11 cellular contexts compared by ENCODE assay signal in genomic region chr5:126837907-126838539, GRCh38.
A peak's percentile ranks its signal among the peaks of the same experiment; 100 is the strongest.
DNase-seq lines count a peak whose midpoint lies in the region; ATAC-seq and TF ChIP-seq lines count a peak whose summit lies in the region.
"Had no signal": no experiment of that assay in that cellular context is flagged by ENCODE, and none has a peak within 500 bp of the region (broad histone marks: within the 10 kb centered on the region; RNA-seq: fewer than 3 reads in every experiment).

No MANE protein-coding gene starts in this region.

- H4K20me1 ChIP-seq in OCI-LY1 (ENCODE audit: insufficient read depth, low read length) = no peaks in the 10 kb centered on the region

- H2AFZ ChIP-seq in OCI-LY1 (ENCODE audit: low read length) = no peak overlapping the region

- no peaks in the 10 kb centered on the region for H3K9me2 ChIP-seq in OCI-LY1 (ENCODE audit: low read depth, low read length)

- peaks cover 6 to 8% of the 10 kb centered on the region in 2 donors for H3K36me3 Mint-ChIP-seq in naive B cell

- H3K36me3 ChIP-seq in BE2C (peaks cover 44% of the 10 kb centered on the region), OCI-LY1 (ENCODE audit: insufficient read depth, low read length) (peaks cover 54% of the 10 kb centered on the region)

- H3K4me1 ChIP-seq in BE2C (no peaks in the 10 kb centered on the region), OCI-LY1 (ENCODE audit: insufficient read depth, low read length, severe bottlenecking) (no peaks in the 10 kb centered on the region)

- no peaks in the 10 kb centered on the region for H3K79me2 ChIP-seq in OCI-LY1 (ENCODE audit: insufficient read depth, low read length)

- H3K9me3 ChIP-seq in BE2C = no peaks in the 10 kb centered on the region
- H3K9me3 ChIP-seq in OCI-LY1 (ENCODE audit: low read length) = no peaks in the 10 kb centered on the region

- H3K27ac Mint-ChIP-seq in naive B cell = peak overlapping the region in 1 of 6 donors; percentile 43
- H3K27ac Mint-ChIP-seq: activated naive CD4-positive, alpha-beta T cell treated with anti-CD3 and anti-CD28 coated beads for 36 hours; T-helper 1 cell treated with Interleukin-12 subunit alpha and Interleukin-12 subunit beta and Interleukin-4 antibody, amounts not matched to agents 30 μg/mL and 1 μg/mL, for 36 hours had no signal

- H3K9ac ChIP-seq in OCI-LY1 (ENCODE audit: low read length) = no peak overlapping the region

- peak; percentile 43 to 55 for ATAC-seq in naive B cell (ENCODE audit: low read depth in 2 of 2)

- peak; percentile 45 for TF ChIP-seq CTCF in BE2C (IDR thresholded peaks at IDR 0.05; ENCODE audit: low read depth, low read length)
- TF ChIP-seq CTCF in OCI-LY1 (IDR thresholded peaks at IDR 0.05; ENCODE audit: low read length) = peak; percentile 5; the same call in 1 of the 2 replicates
- peak; percentile 49 for TF ChIP-seq CTCF in epithelial cell of proximal tubule (conservative IDR thresholded peaks at IDR 0.05; ENCODE audit: low read depth, low read length)

- DNase-seq in BE2C (no peak), epithelial cell of proximal tubule (ENCODE audit: low read depth) (no peak), naive B cell (peak; percentile 26), NK-92 (lab: John Stamatoyannopoulos, UW; ENCODE audit: unreplicated experiment) (no peak), AML-193 (lab: John Stamatoyannopoulos, UW) (no peak), SIG-M5 (lab: John Stamatoyannopoulos, UW) (no peak), NCI-H510A treated with DMSO at 0.1 percent for 48 hours (lab: John Stamatoyannopoulos, UW) (no peak)
- DNase-seq: activated naive CD4-positive, alpha-beta T cell treated with anti-CD3 and anti-CD28 coated beads for 36 hours; NCI-H2107 had no signal

- H3K27me3 ChIP-seq in BE2C (no peaks in the 10 kb centered on the region), OCI-LY1 (ENCODE audit: insufficient read depth, low read length) (no peaks in the 10 kb centered on the region)

- H3K27ac ChIP-seq in OCI-LY1 (ENCODE audit: low read depth, low read length, poor library complexity, severe bottlenecking) = no peak overlapping the region

- H3K4me2 ChIP-seq in OCI-LY1 (ENCODE audit: low read length) = no peak overlapping the region

- no peaks in the 10 kb centered on the region for H3K9me3 Mint-ChIP-seq in naive B cell
- H3K9me3 Mint-ChIP-seq: activated naive CD4-positive, alpha-beta T cell treated with anti-CD3 and anti-CD28 coated beads for 36 hours; T-helper 1 cell treated with Interleukin-12 subunit alpha and Interleukin-12 subunit beta and Interleukin-4 antibody, amounts not matched to agents 30 μg/mL and 1 μg/mL, for 36 hours had no signal

- H3K27me3 Mint-ChIP-seq in naive B cell = no peaks in the 10 kb centered on the region

- H3K4me3 Mint-ChIP-seq in naive B cell = no peak overlapping the region
- H3K4me3 Mint-ChIP-seq: activated naive CD4-positive, alpha-beta T cell treated with anti-CD3 and anti-CD28 coated beads for 36 hours; T-helper 1 cell treated with Interleukin-12 subunit alpha and Interleukin-12 subunit beta and Interleukin-4 antibody, amounts not matched to agents 30 μg/mL and 1 μg/mL, for 36 hours had no signal

- H3K4me1 Mint-ChIP-seq in naive B cell = peaks cover 0 to 4% (median 0%) of the 10 kb centered on the region in 3 donors

- H3F3A ChIP-seq in OCI-LY1 (ENCODE audit: insufficient read depth, low read length) = peaks cover 4% of the 10 kb centered on the region; the same call in 1 of the 2 replicates

- H3K4me3 ChIP-seq in BE2C (ENCODE audit: low read depth, low read length) (no peak overlapping the region), OCI-LY1 (ENCODE audit: low read depth, low read length, poor library complexity, severe bottlenecking) (no peak overlapping the region), epithelial cell of proximal tubule (ENCODE audit: low read depth, low read length) (no peak overlapping the region)
